In the genomic region with DNA sequence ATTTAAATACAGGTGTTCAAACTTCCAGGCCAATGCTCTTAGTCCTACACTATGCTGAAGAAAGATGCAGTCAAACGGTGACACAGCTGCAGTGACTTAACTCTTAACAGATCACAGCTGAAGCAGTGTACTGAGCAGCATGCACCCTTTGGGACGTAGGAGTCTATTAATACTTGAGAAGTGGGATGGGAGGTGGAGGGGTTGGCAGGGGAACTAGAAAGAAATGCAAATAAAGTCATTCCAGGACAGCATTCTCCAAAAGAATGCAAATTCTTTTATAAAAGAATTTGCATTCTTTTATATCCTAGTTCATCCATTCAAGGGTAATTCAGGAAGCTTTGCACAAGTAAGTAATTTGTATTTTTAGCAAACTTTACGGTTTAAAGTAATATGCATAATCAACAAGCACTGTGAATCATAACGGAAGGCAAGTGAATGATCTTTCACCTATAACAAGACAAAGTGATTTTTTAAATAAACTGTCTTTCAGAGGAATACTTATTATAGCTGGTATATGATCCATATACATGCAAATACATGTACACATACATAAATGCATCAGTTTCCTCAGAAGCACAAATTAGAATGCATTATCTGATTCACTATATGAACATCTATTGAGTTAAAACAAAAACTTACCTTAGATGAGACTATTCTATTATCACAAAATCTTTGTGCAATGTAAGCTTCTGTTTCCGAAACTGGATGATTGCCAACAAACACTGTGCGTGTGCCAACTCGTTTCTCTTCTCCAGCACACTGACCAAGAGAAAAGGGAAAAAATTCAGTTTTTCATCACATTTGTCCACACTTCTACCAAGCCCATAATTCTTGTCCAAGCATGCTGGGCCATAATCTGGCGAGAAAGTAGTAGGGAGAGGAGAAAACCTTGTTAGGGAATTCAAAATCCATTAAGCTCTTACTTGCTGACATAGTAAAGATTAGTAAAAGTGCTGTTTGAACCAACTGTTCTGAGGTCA, we compare ENCODE assay signal across 1 cellular context.
TF ChIP-seq lines count a peak whose summit lies in the region.

No MANE protein-coding gene starts in this region.

TF ChIP-seq in GM23338, 12 proteins besides CTCF, POLR2A, EP300 and RAD21 (continued from another document):
- TF ChIP-seq, protein P1, sequence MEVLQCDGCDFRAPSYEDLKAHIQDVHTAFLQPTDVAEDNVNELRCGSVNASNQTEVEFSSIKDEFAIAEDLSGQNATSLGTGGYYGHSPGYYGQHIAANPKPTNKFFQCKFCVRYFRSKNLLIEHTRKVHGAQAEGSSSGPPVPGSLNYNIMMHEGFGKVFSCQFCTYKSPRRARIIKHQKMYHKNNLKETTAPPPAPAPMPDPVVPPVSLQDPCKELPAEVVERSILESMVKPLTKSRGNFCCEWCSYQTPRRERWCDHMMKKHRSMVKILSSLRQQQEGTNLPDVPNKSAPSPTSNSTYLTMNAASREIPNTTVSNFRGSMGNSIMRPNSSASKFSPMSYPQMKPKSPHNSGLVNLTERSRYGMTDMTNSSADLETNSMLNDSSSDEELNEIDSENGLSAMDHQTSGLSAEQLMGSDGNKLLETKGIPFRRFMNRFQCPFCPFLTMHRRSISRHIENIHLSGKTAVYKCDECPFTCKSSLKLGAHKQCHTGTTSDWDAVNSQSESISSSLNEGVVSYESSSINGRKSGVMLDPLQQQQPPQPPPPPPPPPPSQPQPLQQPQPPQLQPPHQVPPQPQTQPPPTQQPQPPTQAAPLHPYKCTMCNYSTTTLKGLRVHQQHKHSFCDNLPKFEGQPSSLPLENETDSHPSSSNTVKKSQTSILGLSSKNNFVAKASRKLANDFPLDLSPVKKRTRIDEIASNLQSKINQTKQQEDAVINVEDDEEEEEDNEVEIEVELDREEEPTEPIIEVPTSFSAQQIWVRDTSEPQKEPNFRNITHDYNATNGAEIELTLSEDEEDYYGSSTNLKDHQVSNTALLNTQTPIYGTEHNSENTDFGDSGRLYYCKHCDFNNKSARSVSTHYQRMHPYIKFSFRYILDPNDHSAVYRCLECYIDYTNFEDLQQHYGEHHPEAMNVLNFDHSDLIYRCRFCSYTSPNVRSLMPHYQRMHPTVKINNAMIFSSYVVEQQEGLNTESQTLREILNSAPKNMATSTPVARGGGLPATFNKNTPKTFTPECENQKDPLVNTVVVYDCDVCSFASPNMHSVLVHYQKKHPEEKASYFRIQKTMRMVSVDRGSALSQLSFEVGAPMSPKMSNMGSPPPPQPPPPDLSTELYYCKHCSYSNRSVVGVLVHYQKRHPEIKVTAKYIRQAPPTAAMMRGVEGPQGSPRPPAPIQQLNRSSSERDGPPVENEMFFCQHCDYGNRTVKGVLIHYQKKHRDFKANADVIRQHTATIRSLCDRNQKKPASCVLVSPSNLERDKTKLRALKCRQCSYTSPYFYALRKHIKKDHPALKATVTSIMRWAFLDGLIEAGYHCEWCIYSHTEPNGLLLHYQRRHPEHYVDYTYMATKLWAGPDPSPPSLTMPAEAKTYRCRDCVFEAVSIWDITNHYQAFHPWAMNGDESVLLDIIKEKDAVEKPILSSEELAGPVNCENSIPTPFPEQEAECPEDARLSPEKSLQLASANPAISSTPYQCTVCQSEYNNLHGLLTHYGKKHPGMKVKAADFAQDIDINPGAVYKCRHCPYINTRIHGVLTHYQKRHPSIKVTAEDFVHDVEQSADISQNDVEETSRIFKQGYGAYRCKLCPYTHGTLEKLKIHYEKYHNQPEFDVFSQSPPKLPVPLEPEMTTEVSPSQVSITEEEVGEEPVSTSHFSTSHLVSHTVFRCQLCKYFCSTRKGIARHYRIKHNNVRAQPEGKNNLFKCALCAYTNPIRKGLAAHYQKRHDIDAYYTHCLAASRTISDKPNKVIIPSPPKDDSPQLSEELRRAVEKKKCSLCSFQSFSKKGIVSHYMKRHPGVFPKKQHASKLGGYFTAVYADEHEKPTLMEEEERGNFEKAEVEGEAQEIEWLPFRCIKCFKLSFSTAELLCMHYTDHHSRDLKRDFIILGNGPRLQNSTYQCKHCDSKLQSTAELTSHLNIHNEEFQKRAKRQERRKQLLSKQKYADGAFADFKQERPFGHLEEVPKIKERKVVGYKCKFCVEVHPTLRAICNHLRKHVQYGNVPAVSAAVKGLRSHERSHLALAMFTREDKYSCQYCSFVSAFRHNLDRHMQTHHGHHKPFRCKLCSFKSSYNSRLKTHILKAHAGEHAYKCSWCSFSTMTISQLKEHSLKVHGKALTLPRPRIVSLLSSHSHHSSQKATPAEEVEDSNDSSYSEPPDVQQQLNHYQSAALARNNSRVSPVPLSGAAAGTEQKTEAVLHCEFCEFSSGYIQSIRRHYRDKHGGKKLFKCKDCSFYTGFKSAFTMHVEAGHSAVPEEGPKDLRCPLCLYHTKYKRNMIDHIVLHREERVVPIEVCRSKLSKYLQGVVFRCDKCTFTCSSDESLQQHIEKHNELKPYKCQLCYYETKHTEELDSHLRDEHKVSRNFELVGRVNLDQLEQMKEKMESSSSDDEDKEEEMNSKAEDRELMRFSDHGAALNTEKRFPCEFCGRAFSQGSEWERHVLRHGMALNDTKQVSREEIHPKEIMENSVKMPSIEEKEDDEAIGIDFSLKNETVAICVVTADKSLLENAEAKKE (CRISPR knock-in tag; IDR thresholded peaks at IDR 0.05), result no peak
